Comparison of ENCODE assay signal across 14 cellular contexts in the genomic region with DNA sequence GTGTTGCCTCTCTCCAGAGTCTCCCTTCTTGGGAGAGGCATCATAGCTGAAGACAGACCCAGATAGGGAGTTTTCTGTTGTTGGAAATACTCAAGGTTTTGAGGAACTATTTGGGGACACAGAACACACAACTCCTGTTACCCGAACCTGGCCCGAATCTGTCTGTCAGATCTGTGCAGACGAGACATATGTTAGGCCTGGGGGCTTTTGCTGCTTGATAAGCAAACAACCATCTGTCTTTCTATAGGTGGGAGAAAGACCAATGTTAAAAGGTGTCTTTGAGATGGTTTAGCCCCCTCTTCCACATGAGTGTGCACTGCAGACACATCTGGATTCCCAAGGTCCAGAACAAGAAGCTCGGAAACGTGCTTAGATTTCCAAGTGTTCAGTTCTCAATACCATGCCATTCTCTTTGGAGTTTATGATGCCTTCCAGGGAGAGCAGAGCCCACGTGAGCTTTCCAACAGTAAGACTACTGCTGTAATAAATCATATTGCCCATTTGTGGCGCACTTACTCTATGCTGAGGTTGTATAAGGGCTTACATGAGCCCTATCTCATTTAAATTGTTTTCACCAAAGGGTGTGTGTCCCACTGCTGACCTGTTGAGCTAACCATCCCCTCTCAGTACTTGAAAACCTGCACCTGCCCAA. TPM values are rescaled to one million over a fixed set of nuclear protein-coding genes. Genes with fewer than 3 reads are reported as not detected.
DNase-seq lines count a peak whose midpoint lies in the region; ATAC-seq, FAIRE-seq and TF ChIP-seq lines count a peak whose summit lies in the region.
"Had no signal": no experiment of that assay in that cellular context is flagged by ENCODE, and none has a peak within 500 bp of the region (broad histone marks: within the 10 kb centered on the region; RNA-seq: fewer than 3 reads in every experiment).

No MANE protein-coding gene starts in this region.

- WGBS in SK-N-SH (ENCODE audit: low lambda C conversion rate), result 85% methylated on average over 7 of the region's 7 CpGs
- 55% methylated on average over 7 of the region's 7 CpGs for WGBS in GM12878 (ENCODE audit: insufficient coverage, insufficient replicate concordance, low lambda C conversion rate, missing lambda C conversion rate)
- 87% methylated on average over 7 of the region's 7 CpGs for WGBS in smooth muscle cell (ENCODE audit: low lambda C conversion rate)

- peak overlapping the region; percentile 41; the same call in 1 of the 2 replicates for H3K4me2 ChIP-seq in SK-N-SH
- no peak overlapping the region for H3K4me2 ChIP-seq in GM12878 (ENCODE audit: control insufficient read depth, insufficient read depth)
- peak overlapping the region; percentile 34 for H3K4me2 ChIP-seq in smooth muscle cell

- in situ Hi-C loops in GM12878 (cut with MboI), result loop anchor here (25.0 kb wide), 1 partner anchor 185 kb away; no protein-coding TSS in a partner anchor

- no peak for TF ChIP-seq POLR2A in GM12878 (IDR thresholded peaks at IDR 0.05; ENCODE audit: low read depth, low read length)

- BruUV-seq in GM12878 (replicated peaks; lab: Mats Ljungman, UMichigan), result no TSS peak

- H3K9me3 ChIP-seq in SK-N-SH, result no peaks in the 10 kb centered on the region
- no peaks in the 10 kb centered on the region for H3K9me3 ChIP-seq in GM12878 (replicated peaks; ENCODE audit: control insufficient read depth, insufficient read depth, low read length)
- H3K9me3 ChIP-seq in smooth muscle cell (replicated peaks; ENCODE audit: low read depth), result no peaks in the 10 kb centered on the region
- H3K9me3 ChIP-seq: upper lobe of left lung had no signal

- CTCF ChIA-PET in SK-N-SH (lab: Yijun Ruan, JAX), result interaction anchor here (0.9 to 8.5 kb wide), 19 partner anchors 8 to 790 kb away, joined by 3 to 87 read pairs (median 4); a partner anchor contains a TSS
- CTCF ChIA-PET in GM12878 (lab: Yijun Ruan, JAX), result interaction anchor here (0.5 to 1.5 kb wide), 7 partner anchors 8 to 220 kb away, joined by 3 to 7 read pairs (median 4); no protein-coding TSS in a partner anchor

- H3K27me3 ChIP-seq in SK-N-SH (ENCODE audit: insufficient read depth), result no peaks in the 10 kb centered on the region
- no peaks in the 10 kb centered on the region for H3K27me3 ChIP-seq in GM12878 (replicated peaks in 1 of 2; ENCODE audit: control insufficient read depth in 2 of 2, insufficient read depth in 2 of 2, low read length in 1 of 2)
- H3K27me3 ChIP-seq in smooth muscle cell (ENCODE audit: low read depth), result no peaks in the 10 kb centered on the region
- H3K27me3 ChIP-seq: upper lobe of left lung had no signal

- intact Hi-C loops in GM12878 (cut with micrococcal nuclease; ENCODE audit: unreplicated experiment) (no loop called here), Right ventricle myocardium superior (cut with DNase I) (loop anchor here (10.0 kb wide), 1 partner anchor 402 kb away; no protein-coding TSS in a partner anchor)

- H3K4me3 ChIP-seq in SK-N-SH (ENCODE audit: low read depth in 2 of 2, low read length in 1 of 2) (no peak overlapping the region), GM12878 (no peak overlapping the region), smooth muscle cell (no peak overlapping the region)
- H3K4me3 ChIP-seq: upper lobe of left lung had no signal

- ATAC-seq in SK-N-SH treated with all-trans-retinoic acid at 6 μM for 48 hours (no peak), GM12878 (no peak), HG02610 (IDR thresholded peaks at IDR 0.05; ENCODE audit: unreplicated experiment) (no peak), Right ventricle myocardium superior (ENCODE audit: poor library complexity) (no peak)

- H2AFZ ChIP-seq in SK-N-SH (ENCODE audit: low read depth) (no peak overlapping the region), GM12878 (ENCODE audit: control insufficient read depth, low read depth, low read length) (no peak overlapping the region), smooth muscle cell (ENCODE audit: low read depth) (no peak overlapping the region)

- no peak for FAIRE-seq in GM12878 (lab: Jason Lieb, UNC)
- FAIRE-seq: colon had no signal

- SMC1A ChIA-PET in GM12878 (lab: Charles Lee; ENCODE audit: uncharacterized antibody, unreplicated experiment), result interaction anchor here (0.9 to 1.6 kb wide), 4 partner anchors 9 to 410 kb away, joined by 3 to 5 read pairs (median 4); no protein-coding TSS in a partner anchor

- H3K27ac ChIP-seq in SK-N-SH (ENCODE audit: low read depth in 2 of 2, low read length in 1 of 2) (peak overlapping the region; percentile 81 to 94), GM12878 (ENCODE audit: control insufficient read depth, insufficient read depth) (no peak overlapping the region), smooth muscle cell (ENCODE audit: low read depth) (no peak overlapping the region)
- H3K27ac ChIP-seq: upper lobe of left lung had no signal

- no peaks in the 10 kb centered on the region for H3K9me2 ChIP-seq in SK-N-SH

- TF ChIP-seq CTCF in SK-N-SH (IDR thresholded peaks at IDR 0.05) (no peak; the same call in 1 of the 2 replicates), GM12878 (IDR thresholded peaks at IDR 0.05 in 2 of 3, conservative IDR thresholded peaks at IDR 0.05 in 1 of 3; ENCODE audit: control insufficient read depth in 2 of 3, extremely low read depth in 1 of 3, insufficient read depth in 1 of 3, low read depth in 3 of 3, low read length in 3 of 3) (peak in 1 of 3 experiments; percentile 37; a peak in 1 of 6 replicates), smooth muscle cell (IDR thresholded peaks at IDR 0.05; ENCODE audit: borderline replicate concordance, insufficient read depth, poor library complexity, severe bottlenecking) (no peak)

- H3K79me2 ChIP-seq in SK-N-SH (ENCODE audit: insufficient read depth) (peaks cover 12% of the 10 kb centered on the region; the same call in 1 of the 2 replicates), GM12878 (ENCODE audit: control insufficient read depth, insufficient read depth, low read length) (peaks cover 15% of the 10 kb centered on the region), smooth muscle cell (ENCODE audit: low read depth) (peaks cover 11% of the 10 kb centered on the region)

- TF ChIP-seq RAD21 in SK-N-SH (IDR thresholded peaks at IDR 0.05; ENCODE audit: low read length), result peak; percentile 36; the same call in 1 of the 2 replicates
- no peak for TF ChIP-seq RAD21 in GM12878 (IDR thresholded peaks at IDR 0.05; ENCODE audit: insufficient read depth, low read depth, low read length)

- H3K9ac ChIP-seq in SK-N-SH (no peak overlapping the region), GM12878 (ENCODE audit: control insufficient read depth, insufficient read depth, low read length) (no peak overlapping the region), smooth muscle cell (ENCODE audit: low read depth) (no peak overlapping the region)

- H4K20me1 ChIP-seq in SK-N-SH (ENCODE audit: insufficient read depth) (no peaks in the 10 kb centered on the region), GM12878 (ENCODE audit: control insufficient read depth, insufficient read depth) (no peaks in the 10 kb centered on the region), smooth muscle cell (ENCODE audit: low read depth) (no peaks in the 10 kb centered on the region)

- H3K4me1 ChIP-seq in SK-N-SH (ENCODE audit: control insufficient read depth in 1 of 2, insufficient read depth in 2 of 2, low read depth in 1 of 2, low read length in 1 of 2), result peaks cover 21 to 28% of the 10 kb centered on the region in 2 experiments; a peak in 3 of 4 replicates
- H3K4me1 ChIP-seq in GM12878 (ENCODE audit: control insufficient read depth, insufficient read depth, low read length), result no peaks in the 10 kb centered on the region; the same call in 1 of the 2 replicates
- peaks cover 5% of the 10 kb centered on the region for H3K4me1 ChIP-seq in smooth muscle cell (ENCODE audit: low read depth)

- H3K36me3 ChIP-seq in SK-N-SH (replicated peaks in 1 of 2; ENCODE audit: control insufficient read depth in 1 of 2, insufficient read depth in 2 of 2, low read length in 1 of 2), result no peaks in the 10 kb centered on the region
- H3K36me3 ChIP-seq in GM12878 (ENCODE audit: control insufficient read depth in 2 of 2, insufficient read depth in 2 of 2, low read length in 1 of 2), result no peaks in the 10 kb centered on the region
- no peaks in the 10 kb centered on the region for H3K36me3 ChIP-seq in smooth muscle cell (ENCODE audit: low read depth)
- H3K36me3 ChIP-seq: upper lobe of left lung had no signal

- RAD21 ChIA-PET in GM12878 (lab: Charles Lee; ENCODE audit: unreplicated experiment), result interaction anchor here (0.8 to 1.4 kb wide), 2 partner anchors 166 to 220 kb away, joined by 3 to 5 read pairs; no protein-coding TSS in a partner anchor

- DNase-seq in SK-N-SH (peak; percentile 55), HuH-7 (ENCODE audit: low spot score) (peak; percentile 43), GM12878 (ENCODE audit: low read depth, low spot score) (no peak), smooth muscle cell (lab: John Stamatoyannopoulos, UW; ENCODE audit: unreplicated experiment) (no peak), Right ventricle myocardium superior (no peak)
- no peak for DNase-seq in stimulated activated CD4-positive, alpha-beta T cell treated with anti-CD3 and anti-CD28 coated beads, Interleukin-4, amount 100 ng/mL, for 1 hour
- DNase-seq: DMS53, immature natural killer cell, NCI-H1105, NCI-H748 treated with DMSO at 0.1 percent for 48 hours, upper lobe of left lung had no signal

- TF ChIP-seq EP300 in SK-N-SH (IDR thresholded peaks at IDR 0.05; ENCODE audit: borderline replicate concordance in 1 of 2, low read depth in 1 of 2, low read length in 1 of 2) (peak in 1 of 2 experiments; percentile 42; a peak in 1 of 4 replicates), GM12878 (IDR thresholded peaks at IDR 0.05; ENCODE audit: borderline replicate concordance in 1 of 2, control insufficient read depth in 1 of 2, low read depth in 2 of 2, low read length in 2 of 2) (no peak)

- POLR2A ChIA-PET in SK-N-SH (lab: Yijun Ruan, JAX), result interaction anchor here (1.1 to 1.3 kb wide), 2 partner anchors 176 to 190 kb away, joined by 3 to 5 read pairs; no protein-coding TSS in a partner anchor
- POLR2A ChIA-PET in GM12878 (lab: Charles Lee), result interaction anchor here (0.6 kb wide), 1 partner anchor 337 kb away, joined by 3 read pairs; no protein-coding TSS in a partner anchor

- H3F3A ChIP-seq in SK-N-SH (replicated peaks; ENCODE audit: insufficient read depth), result peaks cover 40% of the 10 kb centered on the region
- no peaks in the 10 kb centered on the region for H3F3A ChIP-seq in smooth muscle cell (ENCODE audit: low read depth)

RNA-seq across cellular contexts. Expression of a gene that starts 3.8 kb away (rescaled TPM):
- polyA plus RNA-seq in SK-N-SH (2012; rRNA removed), result 63.8 and 90.9 TPM in 2 replicates
- 54.0 and 56.0 TPM in 2 replicates for polyA plus RNA-seq in SK-N-SH (2012; cell fraction: cytosol; rRNA removed)
- 199 and 277 TPM in 2 replicates for polyA plus RNA-seq in SK-N-SH (2012; cell fraction: nucleus; rRNA removed)
- 111 and 113 TPM in 2 replicates for total RNA-seq in GM12878 (2013; cell fraction: nucleolus; rRNA removed)
- 18.7 and 22.8 TPM in 2 replicates for total RNA-seq in GM12878 (2014; rRNA removed)
- total RNA-seq in GM12878 (2014; rRNA removed; fragmentation: Illumina TruSeq; extraction: Trizol), result 21.7 and 22.4 TPM in 2 replicates
- 44.9 and 49.4 TPM in 2 replicates for total RNA-seq in GM12878 (2021)
- polyA plus RNA-seq in GM12878 (2011; ENCODE audit: low read depth), result 36.0 TPM
- polyA plus RNA-seq in GM12878 (2011; rRNA removed), result 66.6 and 83.2 TPM in 2 replicates
- polyA plus RNA-seq in GM12878 (2011; cell fraction: cytosol; rRNA removed), result 46.1 and 49.4 TPM in 2 replicates
- polyA plus RNA-seq in GM12878 (2011; cell fraction: nucleus; rRNA removed), result 110 and 121 TPM in 2 replicates
- polyA plus RNA-seq in GM12878 (2012), result 51.8 and 60.4 TPM in 2 replicates
- polyA plus RNA-seq in GM12878 (2014; fragmentation: Illumina TruSeq; extraction: Trizol), result 54.4 and 66.8 TPM in 2 replicates
- polyA plus RNA-seq in GM12878 (2014; fragmentation: Nextera tagmentation; extraction: Ambion mirVana), result 10 to 100 TPM in 1 of 2 experiments, 1 to 10 TPM in 1; 6.3 to 11.1 TPM
- polyA plus RNA-seq in GM12878 (2014; rRNA removed), result 64.3 and 68.4 TPM in 2 replicates
- polyA plus RNA-seq in GM12878 (2016; fragmentation: Nextera tagmentation; extraction: Ambion mirVana), result 10 to 100 TPM; 34.9 to 36.7 TPM
- polyA minus RNA-seq in GM12878 (2011; rRNA and poly(A)+ RNA removed), result 24.7 and 43.2 TPM in 2 replicates
- 8.6 and 18.4 TPM in 2 replicates for polyA minus RNA-seq in GM12878 (2011; cell fraction: cytosol; rRNA and poly(A)+ RNA removed)
- 21.6 and 32.1 TPM in 2 replicates for polyA minus RNA-seq in GM12878 (2011; cell fraction: nucleus; rRNA and poly(A)+ RNA removed)
- 31.3 and 35.8 TPM in 2 replicates for total RNA-seq in smooth muscle cell
- polyA plus RNA-seq in smooth muscle cell, result 22.5 and 38.0 TPM in 2 replicates
- 21.8 TPM for total RNA-seq in Right ventricle myocardium superior

RNA-seq across cellular contexts. Expression of a gene that starts 45.3 kb away (rescaled TPM):
- polyA plus RNA-seq in SK-N-SH (2012; rRNA removed), result 2.3 and 2.8 TPM in 2 replicates
- polyA plus RNA-seq in SK-N-SH (2012; cell fraction: cytosol; rRNA removed), result 0.15 and 0.31 TPM in 2 replicates
- 26.7 and 39.7 TPM in 2 replicates for polyA plus RNA-seq in SK-N-SH (2012; cell fraction: nucleus; rRNA removed)
- 28.9 and 36.2 TPM in 2 replicates for total RNA-seq in GM12878 (2013; cell fraction: nucleolus; rRNA removed)
- total RNA-seq in GM12878 (2014; rRNA removed), result 12.2 and 14.1 TPM in 2 replicates
- 8.0 and 9.0 TPM in 2 replicates for total RNA-seq in GM12878 (2014; rRNA removed; fragmentation: Illumina TruSeq; extraction: Trizol)
- 19.5 and 21.3 TPM in 2 replicates for total RNA-seq in GM12878 (2021)
- polyA plus RNA-seq in GM12878 (2011; ENCODE audit: low read depth), result 8.5 TPM
- 1.8 and 3.1 TPM in 2 replicates for polyA plus RNA-seq in GM12878 (2011; rRNA removed)
- polyA plus RNA-seq in GM12878 (2011; cell fraction: cytosol; rRNA removed), result 2.6 and 4.7 TPM in 2 replicates
- 94.4 and 121 TPM in 2 replicates for polyA plus RNA-seq in GM12878 (2011; cell fraction: nucleus; rRNA removed)
- 24.8 and 27.2 TPM in 2 replicates for polyA plus RNA-seq in GM12878 (2012)
- polyA plus RNA-seq in GM12878 (2014; fragmentation: Illumina TruSeq; extraction: Trizol), result 1.6 and 6.1 TPM in 2 replicates
- under 1 TPM; 0.08 to 0.80 TPM for polyA plus RNA-seq in GM12878 (2014; fragmentation: Nextera tagmentation; extraction: Ambion mirVana)
- 20.0 and 23.1 TPM in 2 replicates for polyA plus RNA-seq in GM12878 (2014; rRNA removed)
- polyA plus RNA-seq in GM12878 (2016; fragmentation: Nextera tagmentation; extraction: Ambion mirVana), result 10 to 100 TPM; 11.4 to 13.1 TPM
- 0.88 and 3.5 TPM in 2 replicates for polyA minus RNA-seq in GM12878 (2011; rRNA and poly(A)+ RNA removed)
- polyA minus RNA-seq in GM12878 (2011; cell fraction: cytosol; rRNA and poly(A)+ RNA removed), result 1.6 and 3.2 TPM in 2 replicates
- polyA minus RNA-seq in GM12878 (2011; cell fraction: nucleus; rRNA and poly(A)+ RNA removed), result 11.4 and 21.0 TPM in 2 replicates
- total RNA-seq in smooth muscle cell, result 12.1 and 17.7 TPM in 2 replicates
- polyA plus RNA-seq in smooth muscle cell, result 32.9 and 46.7 TPM in 2 replicates
- total RNA-seq in Right ventricle myocardium superior, result 24.4 TPM

Comparison
In these comparisons a context has a peak if more than half of its experiments do, and no peak if none do; other contexts are left out.
1. DNase-seq: peak in SK-N-SH (single experiment) and HuH-7 (single experiment); none in GM12878 (single experiment), smooth muscle cell (single experiment), stimulated activated CD4-positive, alpha-beta T cell treated with anti-CD3 and anti-CD28 coated beads, Interleukin-4, amount 100 ng/mL, for 1 hour (single experiment) and Right ventricle myocardium superior (single experiment).
2. H3K27ac ChIP-seq: peak in SK-N-SH (2 of 2); none in GM12878 (single experiment) and smooth muscle cell (single experiment).